16 cellular contexts compared by ENCODE assay signal in the genomic region with DNA sequence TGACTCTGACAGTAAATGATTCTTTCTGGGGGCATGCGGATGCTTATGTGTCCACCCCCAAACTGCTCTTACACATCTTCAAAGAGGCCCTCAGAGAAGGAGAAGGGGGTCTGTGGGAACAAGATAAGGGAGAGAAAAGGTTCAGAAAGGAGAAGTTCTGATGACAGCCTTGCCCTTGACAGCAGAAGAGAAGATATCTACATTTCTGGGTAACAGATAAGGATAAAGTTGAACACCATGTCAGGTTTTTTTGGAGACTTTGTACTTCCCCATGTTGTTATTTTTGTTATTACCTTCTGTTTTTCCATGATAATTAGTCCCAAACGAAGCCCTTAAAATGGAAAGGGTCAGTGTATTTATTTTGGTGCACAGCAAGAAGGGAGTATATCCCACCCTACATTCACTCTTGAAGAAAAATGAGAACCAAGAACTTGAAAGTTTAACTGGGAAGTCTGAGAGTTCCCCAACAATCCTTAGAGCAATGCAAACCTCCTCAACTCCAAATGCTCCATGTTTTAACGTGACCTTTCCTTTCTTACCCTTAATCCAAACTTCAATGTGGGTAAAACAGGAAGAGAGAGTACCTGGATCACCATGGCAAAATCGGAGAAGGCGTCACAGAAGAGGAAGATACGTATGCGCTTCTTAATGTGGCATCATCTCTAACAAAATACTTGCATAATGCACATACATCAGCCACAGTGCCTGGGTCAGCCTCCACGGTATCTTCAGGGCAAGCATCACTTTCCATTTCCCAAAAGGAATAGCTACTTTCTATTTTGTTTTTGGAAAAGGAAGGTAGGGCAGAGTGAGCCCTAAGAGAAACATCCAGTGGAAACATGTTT.
"Had no signal": no experiment of that assay in that cellular context is flagged by ENCODE, and none has a peak within 500 bp of the region (broad histone marks: within the 10 kb centered on the region; RNA-seq: fewer than 3 reads in every experiment).

No MANE protein-coding gene starts in this region.

- H3K36me3 Mint-ChIP-seq: brain; stimulated activated effector memory CD8-positive, alpha-beta T cell treated with anti-CD3 and anti-CD28 coated beads, Interleukin-12 subunit alpha, Interleukin-12 subunit beta, amount 100 ng/mL, for 72 hours had no signal

- H3K4me3 ChIP-seq: coronary artery, esophagus muscularis mucosa, left ventricle myocardium inferior, thoracic aorta had no signal

- H3K4me1 Mint-ChIP-seq: activated CD4-positive, alpha-beta T cell treated with anti-CD3 and anti-CD28 coated beads, Interleukin-2, amount 10 ng/mL, durations not matched to agents 7 days and 5 days; brain; stimulated activated effector memory CD8-positive, alpha-beta T cell treated with anti-CD3 and anti-CD28 coated beads, Interleukin-12 subunit alpha, Interleukin-12 subunit beta, amount 100 ng/mL, for 72 hours had no signal

- H3K9me3 Mint-ChIP-seq: activated T-helper 1 cell treated with anti-CD3 and anti-CD28 coated beads, Interleukin-12 subunit alpha, Interleukin-12 subunit beta, Interleukin-2, Interleukin-4 antibody, amounts not matched to agents 30 ng/mL and 10 ng/mL and 1 ng/mL, durations not matched to agents 14 hours and 24 hours and 36 hours; stimulated activated effector memory CD8-positive, alpha-beta T cell treated with anti-CD3 and anti-CD28 coated beads, Interleukin-12 subunit alpha, Interleukin-12 subunit beta, amount 100 ng/mL, for 72 hours had no signal

- ATAC-seq: stimulated activated effector memory CD8-positive, alpha-beta T cell treated with anti-CD3 and anti-CD28 coated beads, Interleukin-12 subunit alpha, Interleukin-12 subunit beta, amount 100 ng/mL, for 72 hours had no signal

- H3K27ac ChIP-seq: coronary artery, esophagus muscularis mucosa, left ventricle myocardium inferior, parathyroid adenoma, thoracic aorta had no signal

- H3K4me1 ChIP-seq: esophagus muscularis mucosa, left ventricle myocardium inferior, parathyroid adenoma had no signal

- H3K27me3 Mint-ChIP-seq: activated CD4-positive, alpha-beta T cell treated with anti-CD3 and anti-CD28 coated beads, Interleukin-2, amount 10 ng/mL, durations not matched to agents 7 days and 5 days had no signal

- H3K27me3 ChIP-seq: esophagus muscularis mucosa had no signal

- H3K4me3 Mint-ChIP-seq: activated CD4-positive, alpha-beta T cell treated with anti-CD3 and anti-CD28 coated beads, Interleukin-2, amount 10 ng/mL, durations not matched to agents 7 days and 5 days; activated naive CD8-positive, alpha-beta T cell treated with anti-CD3 and anti-CD28 coated beads, Interleukin-2, amount 10 ng/mL, durations not matched to agents 7 days and 5 days; activated T-helper 1 cell treated with anti-CD3 and anti-CD28 coated beads, Interleukin-12 subunit alpha, Interleukin-12 subunit beta, Interleukin-2, Interleukin-4 antibody, amounts not matched to agents 30 ng/mL and 10 ng/mL and 1 ng/mL, durations not matched to agents 14 hours and 24 hours and 36 hours; brain; naive B cell; stimulated activated effector memory CD8-positive, alpha-beta T cell treated with anti-CD3 and anti-CD28 coated beads, Interleukin-12 subunit alpha, Interleukin-12 subunit beta, amount 100 ng/mL, for 72 hours had no signal

- DNase-seq: activated CD4-positive, alpha-beta T cell treated with anti-CD3 and anti-CD28 coated beads, Interleukin-2, amount 10 ng/mL, durations not matched to agents 7 days and 5 days; activated CD8-positive, alpha-beta memory T cell treated with anti-CD3 and anti-CD28 coated beads for 24 hours; activated naive CD8-positive, alpha-beta T cell treated with anti-CD3 and anti-CD28 coated beads, Interleukin-2, amount 10 ng/mL, durations not matched to agents 7 days and 5 days; central memory CD4-positive, alpha-beta T cell; hypothalamus; left ventricle myocardium inferior; naive B cell; stimulated activated CD4-positive, alpha-beta T cell treated with anti-CD3 and anti-CD28 coated beads, Interleukin-12 subunit alpha, Interleukin-12 subunit beta, amount 100 ng/mL, for 4 hours; stimulated activated CD4-positive, alpha-beta T cell treated with anti-CD3 and anti-CD28 coated beads, Interleukin-2, amount 100 ng/mL, for 24 hours had no signal

- H3K36me3 ChIP-seq: esophagus muscularis mucosa, left ventricle myocardium inferior, thoracic aorta had no signal

- H3K27ac Mint-ChIP-seq: activated CD4-positive, alpha-beta T cell treated with anti-CD3 and anti-CD28 coated beads, Interleukin-2, amount 10 ng/mL, durations not matched to agents 7 days and 5 days; activated naive CD8-positive, alpha-beta T cell treated with anti-CD3 and anti-CD28 coated beads, Interleukin-2, amount 10 ng/mL, durations not matched to agents 7 days and 5 days; activated T-helper 1 cell treated with anti-CD3 and anti-CD28 coated beads, Interleukin-12 subunit alpha, Interleukin-12 subunit beta, Interleukin-2, Interleukin-4 antibody, amounts not matched to agents 30 ng/mL and 10 ng/mL and 1 ng/mL, durations not matched to agents 14 hours and 24 hours and 36 hours; brain; stimulated activated effector memory CD8-positive, alpha-beta T cell treated with anti-CD3 and anti-CD28 coated beads, Interleukin-12 subunit alpha, Interleukin-12 subunit beta, amount 100 ng/mL, for 72 hours had no signal

- H3K9me3 ChIP-seq: esophagus muscularis mucosa, left ventricle myocardium inferior, thoracic aorta had no signal
